Comparison of ENCODE assay signal across 20 cellular contexts in genomic region chr16:52251495-52251894, GRCh38.
A peak's percentile ranks its signal among the peaks of the same experiment; 100 is the strongest.
DNase-seq lines count a peak whose midpoint lies in the region; ATAC-seq and TF ChIP-seq lines count a peak whose summit lies in the region.
"Had no signal": no experiment of that assay in that cellular context is flagged by ENCODE, and none has a peak within 500 bp of the region (broad histone marks: within the 10 kb centered on the region; RNA-seq: fewer than 3 reads in every experiment).

No MANE protein-coding gene starts in this region.

- H3K27me3 Mint-ChIP-seq in brain, result no peaks in the 10 kb centered on the region
- no peaks in the 10 kb centered on the region for H3K27me3 Mint-ChIP-seq in neural progenitor cell (ENCODE audit: insufficient read depth, low read depth)
- no peaks in the 10 kb centered on the region for H3K27me3 Mint-ChIP-seq in naive thymus-derived CD4-positive, alpha-beta T cell
- H3K27me3 Mint-ChIP-seq: activated CD8-positive, alpha-beta T cell treated with anti-CD3 and anti-CD28 coated beads for 36 hours; dendritic cell treated with granulocyte-macrophage colony-stimulating factor and Interleukin-4, amounts not matched to agents 40 ng/mL and 50 ng/mL, for 4 days had no signal

- H3K27me3 ChIP-seq in HUES48 (ENCODE audit: control insufficient read depth, insufficient read depth, low read length), result no peaks in the 10 kb centered on the region
- no peaks in the 10 kb centered on the region for H3K27me3 ChIP-seq in neural progenitor cell
- no peaks in the 10 kb centered on the region for H3K27me3 ChIP-seq in naive thymus-derived CD4-positive, alpha-beta T cell (ENCODE audit: control insufficient read depth in 2 of 2, insufficient read depth in 2 of 2, low read length in 2 of 2)
- H3K27me3 ChIP-seq in prostate gland (replicated peaks; ENCODE audit: insufficient read depth), result no peaks in the 10 kb centered on the region
- H3K27me3 ChIP-seq: body of pancreas had no signal

- no peaks in the 10 kb centered on the region for H3K36me3 ChIP-seq in HUES48 (ENCODE audit: control insufficient read depth, insufficient read depth, low read length)
- no peaks in the 10 kb centered on the region for H3K36me3 ChIP-seq in neural progenitor cell
- H3K36me3 ChIP-seq in naive thymus-derived CD4-positive, alpha-beta T cell (ENCODE audit: control insufficient read depth in 2 of 3, insufficient read depth in 3 of 3, low read length in 3 of 3), result no peaks in the 10 kb centered on the region
- H3K36me3 ChIP-seq in prostate gland, result no peaks in the 10 kb centered on the region

- intact Hi-C loops in naive thymus-derived CD4-positive, alpha-beta T cell (cut with micrococcal nuclease), result no loop called here
- intact Hi-C loops in prostate gland (cut with DNase I), result no loop called here

- H3F3A ChIP-seq in neural progenitor cell (ENCODE audit: low read depth), result peaks cover 21% of the 10 kb centered on the region

- 58% methylated on average over 4 of the region's 4 CpGs for WGBS in prostate gland

- H3K27ac ChIP-seq in HUES48 (ENCODE audit: low read depth, low read length) (peak overlapping the region; percentile 65), neural progenitor cell (peak overlapping the region; percentile 73), prostate gland (no peak overlapping the region)
- no peak overlapping the region for H3K27ac ChIP-seq in naive thymus-derived CD4-positive, alpha-beta T cell (ENCODE audit: low read depth, low read length)
- H3K27ac ChIP-seq: body of pancreas, VCaP had no signal

- no peaks in the 10 kb centered on the region for H4K20me1 ChIP-seq in neural progenitor cell (ENCODE audit: low read depth)

- peaks cover 29% of the 10 kb centered on the region for H3K4me1 Mint-ChIP-seq in brain
- H3K4me1 Mint-ChIP-seq in neural progenitor cell, result peaks cover 10% of the 10 kb centered on the region
- no peaks in the 10 kb centered on the region for H3K4me1 Mint-ChIP-seq in naive thymus-derived CD4-positive, alpha-beta T cell

- DNase-seq in NCI-H146 (lab: John Stamatoyannopoulos, UW) (peak; percentile 60), neural progenitor cell (ENCODE audit: low spot score) (peak; percentile 40), prostate gland (ENCODE audit: low spot score) (no peak)
- DNase-seq in naive thymus-derived CD4-positive, alpha-beta T cell, result no peak
- DNase-seq in activated CD4-positive, alpha-beta T cell treated with anti-CD3 and anti-CD28 coated beads for 1 hour, result no peak
- DNase-seq: activated CD8-positive, alpha-beta T cell treated with anti-CD3 and anti-CD28 coated beads for 36 hours; activated T-cell treated with anti-CD3 and anti-CD28 coated beads, Interleukin-2, amount 50 U/mL, for 48 hours; AML-193; body of pancreas; NCI-H1092 treated with DMSO at 0.1 percent for 48 hours; SHP77; stimulated activated CD8-positive, alpha-beta memory T cell treated with anti-CD3 and anti-CD28 coated beads, Interleukin-4, amount 100 ng/mL, for 48 hours; T-helper 1 cell had no signal

- 0 out of 2 replicates have a peak overlapping the region, but pooled peaks have one; percentile 27 for H3K9ac ChIP-seq in HUES48 (ENCODE audit: low read depth, low read length)
- H3K9ac ChIP-seq in neural progenitor cell, result no peak overlapping the region

- POLR2A ChIA-PET in naive thymus-derived CD4-positive, alpha-beta T cell (lab: Charles Lee), result no interaction called here

- H3K79me2 ChIP-seq in neural progenitor cell (ENCODE audit: low read depth), result no peaks in the 10 kb centered on the region

- no peak for ATAC-seq in naive thymus-derived CD4-positive, alpha-beta T cell
- no peak for ATAC-seq in GM18907 (IDR thresholded peaks at IDR 0.05; ENCODE audit: unreplicated experiment)
- ATAC-seq: activated CD8-positive, alpha-beta T cell treated with anti-CD3 and anti-CD28 coated beads for 36 hours; activated naive CD4-positive, alpha-beta T cell treated with anti-CD3 and anti-CD28 coated beads, Interleukin-2, amount 50 U/mL, for 72 hours; body of pancreas; K562 had no signal

- peak overlapping the region; percentile 61 for H2AFZ ChIP-seq in neural progenitor cell (replicated peaks)

- H3K9me3 Mint-ChIP-seq in brain (peaks cover 11 to 25% (median 21%) of the 10 kb centered on the region in 5 experiments), neural progenitor cell (peaks cover 19% of the 10 kb centered on the region)
- H3K9me3 Mint-ChIP-seq in naive thymus-derived CD4-positive, alpha-beta T cell, result peaks cover 4 to 27% (median 15%) of the 10 kb centered on the region in 11 donors

- peak overlapping the region; percentile 40 for H3K4me3 ChIP-seq in HUES48 (ENCODE audit: low read depth, low read length)
- peak overlapping the region; percentile 6 for H3K4me3 ChIP-seq in neural progenitor cell
- H3K4me3 ChIP-seq in naive thymus-derived CD4-positive, alpha-beta T cell (ENCODE audit: low read length), result no peak overlapping the region
- no peak overlapping the region for H3K4me3 ChIP-seq in prostate gland
- H3K4me3 ChIP-seq: body of pancreas, K562 had no signal

- H3K4me3 Mint-ChIP-seq in brain, result peak overlapping the region in 2 of 5 experiments; percentile 8 to 46
- H3K4me3 Mint-ChIP-seq in neural progenitor cell, result no peak overlapping the region
- no peak overlapping the region for H3K4me3 Mint-ChIP-seq in naive thymus-derived CD4-positive, alpha-beta T cell
- H3K4me3 Mint-ChIP-seq: activated CD8-positive, alpha-beta T cell treated with anti-CD3 and anti-CD28 coated beads for 36 hours; dendritic cell treated with granulocyte-macrophage colony-stimulating factor and Interleukin-4, amounts not matched to agents 40 ng/mL and 50 ng/mL, for 4 days had no signal

- peaks cover 29% of the 10 kb centered on the region for H3K4me1 ChIP-seq in HUES48 (ENCODE audit: control insufficient read depth, insufficient read depth, low read length)
- H3K4me1 ChIP-seq in neural progenitor cell, result peaks cover 30% of the 10 kb centered on the region
- no peaks in the 10 kb centered on the region for H3K4me1 ChIP-seq in naive thymus-derived CD4-positive, alpha-beta T cell (ENCODE audit: control insufficient read depth in 2 of 2, insufficient read depth in 2 of 2, low read length in 2 of 2)
- no peaks in the 10 kb centered on the region for H3K4me1 ChIP-seq in prostate gland (replicated peaks)

- H3K27ac Mint-ChIP-seq in brain (peak overlapping the region in 4 of 5 experiments; percentile 32 to 77 (median 43)), neural progenitor cell (no peak overlapping the region)
- H3K27ac Mint-ChIP-seq in naive thymus-derived CD4-positive, alpha-beta T cell, result no peak overlapping the region
- H3K27ac Mint-ChIP-seq: activated CD8-positive, alpha-beta T cell treated with anti-CD3 and anti-CD28 coated beads for 36 hours; activated naive CD4-positive, alpha-beta T cell treated with anti-CD3 and anti-CD28 coated beads, Interleukin-2, amount 50 U/mL, for 72 hours; dendritic cell treated with granulocyte-macrophage colony-stimulating factor and Interleukin-4, amounts not matched to agents 40 ng/mL and 50 ng/mL, for 4 days had no signal

- peak overlapping the region; percentile 61 for H3K4me2 ChIP-seq in neural progenitor cell

- H3K9me3 ChIP-seq in HUES48 (ENCODE audit: control insufficient read depth, insufficient read depth, low read length), result 0 out of 2 replicates have a peak, but pooled peaks cover 6% of the 10 kb centered on the region
- H3K9me3 ChIP-seq in neural progenitor cell (ENCODE audit: low read depth), result peaks cover 5% of the 10 kb centered on the region
- H3K9me3 ChIP-seq in naive thymus-derived CD4-positive, alpha-beta T cell (ENCODE audit: control insufficient read depth in 2 of 3, low read length in 3 of 3), result peaks cover 0 to 3% (median 0%) of the 10 kb centered on the region in 3 experiments
- H3K9me3 ChIP-seq in prostate gland, result no peaks in the 10 kb centered on the region

- CTCF ChIA-PET in naive thymus-derived CD4-positive, alpha-beta T cell (lab: Charles Lee), result no interaction called here

- peaks cover 5% of the 10 kb centered on the region for H3K36me3 Mint-ChIP-seq in brain
- H3K36me3 Mint-ChIP-seq in neural progenitor cell, result peaks cover 2% of the 10 kb centered on the region
- no peaks in the 10 kb centered on the region for H3K36me3 Mint-ChIP-seq in naive thymus-derived CD4-positive, alpha-beta T cell

- TF ChIP-seq CTCF in brain (conservative IDR thresholded peaks at IDR 0.05) (no peak), neural progenitor cell (IDR thresholded peaks at IDR 0.05) (no peak), prostate gland (IDR thresholded peaks at IDR 0.05) (no peak)

- no peak for TF ChIP-seq POLR2A in prostate gland (IDR thresholded peaks at IDR 0.05)

Comparison
In these comparisons a context has a peak if more than half of its experiments do, and no peak if none do; other contexts are left out.
1. H3K27ac ChIP-seq: peak in HUES48 (single experiment) and neural progenitor cell (single experiment); none in naive thymus-derived CD4-positive, alpha-beta T cell (single experiment) and prostate gland (0 of 2).
2. H3K4me3 ChIP-seq: peak in HUES48 (single experiment) and neural progenitor cell (single experiment); none in naive thymus-derived CD4-positive, alpha-beta T cell (single experiment) and prostate gland (0 of 2).
3. DNase-seq: peak in NCI-H146 (single experiment) and neural progenitor cell (single experiment); none in naive thymus-derived CD4-positive, alpha-beta T cell (0 of 9), activated CD4-positive, alpha-beta T cell treated with anti-CD3 and anti-CD28 coated beads for 1 hour (single experiment) and prostate gland (single experiment).
4. H3K27ac Mint-ChIP-seq: peak in brain (4 of 5); none in neural progenitor cell (single experiment) and naive thymus-derived CD4-positive, alpha-beta T cell (0 of 9).